Comparison of ENCODE assay signal across 8 cellular contexts in genomic region chr4:147103403-147103946, GRCh38.
DNase-seq lines count a peak whose midpoint lies in the region; ATAC-seq and TF ChIP-seq lines count a peak whose summit lies in the region.
"Had no signal": no experiment of that assay in that cellular context is flagged by ENCODE, and none has a peak within 500 bp of the region (broad histone marks: within the 10 kb centered on the region; RNA-seq: fewer than 3 reads in every experiment).

No MANE protein-coding gene starts in this region.

- H2AFZ ChIP-seq in IMR-90 (replicated peaks; ENCODE audit: low read length, poor library complexity): peak overlapping the region; percentile 86

- peak overlapping the region; percentile 93 for H2AK5ac ChIP-seq in IMR-90 (ENCODE audit: low read depth, low read length)

- peak overlapping the region; percentile 65 for H3K56ac ChIP-seq in IMR-90 (ENCODE audit: extremely low read depth, insufficient read depth, low read length)

- CTCF ChIA-PET in IMR-90 (lab: Yijun Ruan, JAX): interaction anchor here (0.7 kb wide), 1 partner anchor 85 kb away, joined by 3 read pairs; no protein-coding TSS in a partner anchor

- H2AK9ac ChIP-seq in IMR-90 (replicated peaks; ENCODE audit: low read depth, low read length, poor library complexity): peak overlapping the region; percentile 60

- in situ Hi-C loops in IMR-90 (cut with MboI; ENCODE audit: low sequenced_read_pairs): no loop called here

- peak; percentile 89 for TF ChIP-seq POLR2A in IMR-90 (IDR thresholded peaks at IDR 0.05; ENCODE audit: low read depth, low read length)

- peak overlapping the region; percentile 98 for H2BK20ac ChIP-seq in IMR-90 (ENCODE audit: low read depth, low read length)

- H4K5ac ChIP-seq in IMR-90 (ENCODE audit: low read depth, low read length): peak overlapping the region; percentile 41

- no peaks in the 10 kb centered on the region for H4K20me1 ChIP-seq in IMR-90 (ENCODE audit: insufficient read depth, low read length)

- H3K14ac ChIP-seq in IMR-90 (replicated peaks; ENCODE audit: low read depth, low read length): peak overlapping the region; percentile 97

- peak overlapping the region; percentile 59 for H3K18ac ChIP-seq in IMR-90 (ENCODE audit: low read depth, low read length)

- intact Hi-C loops in IMR-90 (cut with micrococcal nuclease): no loop called here
- intact Hi-C loops in activated T-helper 1 cell treated with anti-CD3 and anti-CD28 coated beads, Interleukin-12 subunit alpha, Interleukin-12 subunit beta, Interleukin-2, Interleukin-4 antibody, amounts not matched to agents 30 ng/mL and 10 ng/mL and 1 ng/mL, durations not matched to agents 14 hours and 24 hours and 36 hours (cut with micrococcal nuclease): no loop called here

- peak overlapping the region; percentile 62; the same call in 1 of the 3 replicates for H2BK15ac ChIP-seq in IMR-90 (ENCODE audit: low read depth, low read length)

- no TSS peak for BruUV-seq in IMR-90 (replicated peaks; lab: Mats Ljungman, UMichigan)

- no peaks in the 10 kb centered on the region for H3K79me1 ChIP-seq in IMR-90 (ENCODE audit: low read depth in 1 of 2, low read length in 2 of 2)

- H2BK120ac ChIP-seq in IMR-90 (ENCODE audit: low read depth, low read length): peak overlapping the region; percentile 87

- H3K27me3 ChIP-seq in IMR-90 (ENCODE audit: control insufficient read depth, insufficient read depth, low read length): no peaks in the 10 kb centered on the region

- H3K4me1 ChIP-seq in IMR-90 (ENCODE audit: control insufficient read depth, insufficient read depth, low read length): peaks cover 10% of the 10 kb centered on the region

- no peak overlapping the region for H3K4me3 Mint-ChIP-seq in activated T-helper 1 cell treated with anti-CD3 and anti-CD28 coated beads, Interleukin-12 subunit alpha, Interleukin-12 subunit beta, Interleukin-2, Interleukin-4 antibody, amounts not matched to agents 30 ng/mL and 10 ng/mL and 1 ng/mL, durations not matched to agents 14 hours and 24 hours and 36 hours
- H3K4me3 Mint-ChIP-seq: effector memory CD8-positive, alpha-beta T cell had no signal

- H3K4me1 Mint-ChIP-seq in activated T-helper 1 cell treated with anti-CD3 and anti-CD28 coated beads, Interleukin-12 subunit alpha, Interleukin-12 subunit beta, Interleukin-2, Interleukin-4 antibody, amounts not matched to agents 30 ng/mL and 10 ng/mL and 1 ng/mL, durations not matched to agents 14 hours and 24 hours and 36 hours (ENCODE audit: low read depth): no peaks in the 10 kb centered on the region

- no peak; the same call in 1 of the 2 replicates for TF ChIP-seq RAD21 in IMR-90 (IDR thresholded peaks at IDR 0.05; ENCODE audit: low read length)

- dilution Hi-C loops in IMR-90 (cut with HindIII; ENCODE audit: low sequenced_read_pairs, unreplicated experiment): no loop called here

- H3K36me3 ChIP-seq in IMR-90 (ENCODE audit: control insufficient read depth, insufficient read depth, low read length): no peaks in the 10 kb centered on the region

- peak overlapping the region; percentile 58 for H3K27ac ChIP-seq in IMR-90 (ENCODE audit: insufficient read depth, low read length)

- peak overlapping the region; percentile 83; the same call in 1 of the 2 replicates for H4K91ac ChIP-seq in IMR-90 (ENCODE audit: insufficient read depth, low read depth, low read length)

- peak; percentile 99 for DNase-seq in IMR-90
- DNase-seq in epithelial cell of esophagus (ENCODE audit: low read depth): peak; percentile 94
- DNase-seq in medulla oblongata (ENCODE audit: extremely low spot score): peak; percentile 58
- DNase-seq in ureter (ENCODE audit: low spot score): peak; percentile 69
- DNase-seq in activated T-helper 1 cell treated with anti-CD3 and anti-CD28 coated beads, Interleukin-12 subunit alpha, Interleukin-12 subunit beta, Interleukin-2, Interleukin-4 antibody, amounts not matched to agents 30 ng/mL and 10 ng/mL and 1 ng/mL, durations not matched to agents 14 hours and 24 hours and 36 hours (ENCODE audit: low spot score): no peak
- DNase-seq: effector memory CD8-positive, alpha-beta T cell had no signal

- peaks cover 12% of the 10 kb centered on the region for H3K27me3 Mint-ChIP-seq in activated T-helper 1 cell treated with anti-CD3 and anti-CD28 coated beads, Interleukin-12 subunit alpha, Interleukin-12 subunit beta, Interleukin-2, Interleukin-4 antibody, amounts not matched to agents 30 ng/mL and 10 ng/mL and 1 ng/mL, durations not matched to agents 14 hours and 24 hours and 36 hours (ENCODE audit: insufficient read depth)

- H3K4me2 ChIP-seq in IMR-90 (ENCODE audit: low read depth, low read length): peak overlapping the region; percentile 69

- no peak overlapping the region for H3K27ac Mint-ChIP-seq in activated T-helper 1 cell treated with anti-CD3 and anti-CD28 coated beads, Interleukin-12 subunit alpha, Interleukin-12 subunit beta, Interleukin-2, Interleukin-4 antibody, amounts not matched to agents 30 ng/mL and 10 ng/mL and 1 ng/mL, durations not matched to agents 14 hours and 24 hours and 36 hours
- H3K27ac Mint-ChIP-seq: effector memory CD8-positive, alpha-beta T cell had no signal

- ATAC-seq in IMR-90 (ENCODE audit: low read depth): peak; percentile 98
- no peak for ATAC-seq in GM21786 (IDR thresholded peaks at IDR 0.05; ENCODE audit: unreplicated experiment)
- no peak for ATAC-seq in HG02610 (IDR thresholded peaks at IDR 0.05; ENCODE audit: unreplicated experiment)
- ATAC-seq: effector memory CD8-positive, alpha-beta T cell had no signal

- peak overlapping the region; percentile 93 for H3K23ac ChIP-seq in IMR-90 (ENCODE audit: low read depth, low read length)

- peak overlapping the region; percentile 82 for H2BK5ac ChIP-seq in IMR-90 (ENCODE audit: low read depth, low read length, poor library complexity, severe bottlenecking)

- H4K8ac ChIP-seq in IMR-90 (ENCODE audit: low read depth in 2 of 2, low read length in 2 of 2): peak overlapping the region; percentile 20 to 60; a peak in 3 of 4 replicates

- no peaks in the 10 kb centered on the region for H3K36me3 Mint-ChIP-seq in activated T-helper 1 cell treated with anti-CD3 and anti-CD28 coated beads, Interleukin-12 subunit alpha, Interleukin-12 subunit beta, Interleukin-2, Interleukin-4 antibody, amounts not matched to agents 30 ng/mL and 10 ng/mL and 1 ng/mL, durations not matched to agents 14 hours and 24 hours and 36 hours (ENCODE audit: low read depth)

- H3K4ac ChIP-seq in IMR-90 (ENCODE audit: low read depth, low read length): peak overlapping the region; percentile 92

- POLR2A ChIA-PET in IMR-90 (lab: Charles Lee; ENCODE audit: unreplicated experiment): no interaction called here

- H3K9me3 Mint-ChIP-seq in activated T-helper 1 cell treated with anti-CD3 and anti-CD28 coated beads, Interleukin-12 subunit alpha, Interleukin-12 subunit beta, Interleukin-2, Interleukin-4 antibody, amounts not matched to agents 30 ng/mL and 10 ng/mL and 1 ng/mL, durations not matched to agents 14 hours and 24 hours and 36 hours: no peaks in the 10 kb centered on the region
- H3K9me3 Mint-ChIP-seq: effector memory CD8-positive, alpha-beta T cell had no signal

- TF ChIP-seq CTCF in IMR-90 (conservative IDR thresholded peaks at IDR 0.05; ENCODE audit: low read depth, low read length) (no peak), epithelial cell of esophagus (IDR thresholded peaks at IDR 0.05; ENCODE audit: insufficient read depth, low read depth, low read length, missing control alignments) (no peak)

- WGBS in IMR-90 (ENCODE audit: extremely low coverage in 2 of 2, insufficient read length in 1 of 2), 2 experiments: 0% methylated on average over 1 of the region's 8 CpGs; no CpG with 5 or more reads in 1 of the 2 experiments

- H3K4me3 ChIP-seq in IMR-90 (ENCODE audit: insufficient read depth, low read depth, low read length): no peak overlapping the region
- H3K4me3 ChIP-seq in epithelial cell of esophagus (ENCODE audit: low read length): no peak overlapping the region

- H3K9ac ChIP-seq in IMR-90 (ENCODE audit: low read depth, low read length): peak overlapping the region; percentile 63

- no peaks in the 10 kb centered on the region for H3K9me3 ChIP-seq in IMR-90 (ENCODE audit: control insufficient read depth, insufficient read depth, low read length)

- H3K9me1 ChIP-seq in IMR-90 (ENCODE audit: insufficient read depth, low read length): no peaks in the 10 kb centered on the region; the same call in none of the 2 replicates

TF ChIP-seq in IMR-90, 13 proteins besides CTCF, POLR2A, EP300 and RAD21:
- peak; percentile 93 for TF ChIP-seq BHLHE40 (IDR thresholded peaks at IDR 0.05; ENCODE audit: low read depth, low read length)
- TF ChIP-seq NFE2L2 (IDR thresholded peaks at IDR 0.05; ENCODE audit: low read depth, low read length): peak; percentile 60; the same call in 1 of the 2 replicates
- no peak for TF ChIP-seq SMC3 (IDR thresholded peaks at IDR 0.05; ENCODE audit: low read depth, low read length)
- TF ChIP-seq CEBPB (IDR thresholded peaks at IDR 0.05; ENCODE audit: low read depth, low read length): peak; percentile 87
- peak; percentile 98 for TF ChIP-seq FOS (IDR thresholded peaks at IDR 0.05; ENCODE audit: low read depth, low read length)
- TF ChIP-seq MAZ (IDR thresholded peaks at IDR 0.05; ENCODE audit: borderline replicate concordance, low read depth, low read length): peak; percentile 77; the same call in 1 of the 2 replicates
- no peak for TF ChIP-seq CHD1 (IDR thresholded peaks at IDR 0.05; ENCODE audit: low read depth, low read length)
